1 cellular context compared by ENCODE assay signal in the genomic region with DNA sequence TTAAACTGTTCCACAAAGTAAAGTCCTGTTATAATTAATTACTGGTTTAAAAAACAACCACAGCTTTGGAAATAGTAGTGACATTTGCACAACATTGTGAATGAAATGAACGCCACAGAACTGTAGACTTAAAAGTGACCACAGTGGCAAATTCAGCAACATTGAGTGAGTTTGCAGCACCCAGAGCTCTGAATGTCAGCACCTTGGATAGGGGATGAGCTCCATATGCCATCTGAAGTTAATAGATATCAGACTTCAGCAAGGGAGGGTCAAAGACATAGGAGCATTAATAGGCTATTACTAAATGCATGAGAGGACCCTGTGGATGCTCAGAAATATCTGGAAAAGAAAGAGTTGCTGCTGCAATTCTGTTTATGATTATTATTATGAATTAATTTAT.
TF ChIP-seq lines count a peak whose summit lies in the region.

No MANE protein-coding gene starts in this region.

TF ChIP-seq in HepG2, 621 proteins besides CTCF, POLR2A, EP300 and RAD21:
- TF ChIP-seq MIER2 (CRISPR knock-in tag; IDR thresholded peaks at IDR 0.05) (peak; percentile 70; the same call in 1 of the 2 replicates), GATAD1 (CRISPR knock-in tag; IDR thresholded peaks at IDR 0.05) (no peak), REST (IDR thresholded peaks at IDR 0.05; ENCODE audit: borderline replicate concordance in 1 of 2, low read depth in 1 of 2, low read length in 2 of 2) (peak in 1 of 2 experiments; percentile 85; a peak in 3 of 4 replicates)
TF ChIP-seq in HepG2: peak in this region for 2.
